In genomic region chr15:88341653-88342052, GRCh38 we compare ENCODE assay signal across 27 cellular contexts.
"Had no signal": no experiment of that assay in that cellular context is flagged by ENCODE, and none has a peak within 500 bp of the region (broad histone marks: within the 10 kb centered on the region; RNA-seq: fewer than 3 reads in every experiment).

No MANE protein-coding gene starts in this region.

- H3K4me1 Mint-ChIP-seq: stimulated activated effector memory CD8-positive, alpha-beta T cell treated with anti-CD3 and anti-CD28 coated beads, Interleukin-12 subunit alpha, Interleukin-12 subunit beta, amount 100 ng/mL, for 72 hours; stimulated activated memory B cell treated with anti-CD40 and anti-IgM and Interleukin-4, amounts not matched to agents 10 μg/mL and 1 μg/mL and 100 μg/mL, for 72 hours; stimulated activated naive B cell treated with anti-CD40 and anti-IgM and Interleukin-4, amounts not matched to agents 10 μg/mL and 1 μg/mL and 100 μg/mL, for 72 hours; stimulated activated naive CD8-positive, alpha-beta T cell treated with anti-CD3 and anti-CD28 coated beads, Interleukin-15, amount 100 ng/mL, for 72 hours had no signal

- H3K27me3 ChIP-seq: suprapubic skin, testis, thyroid gland, tibial nerve, transverse colon, upper lobe of left lung, upper lobe of right lung, uterus, vagina had no signal

- H3K4me1 ChIP-seq: suprapubic skin, testis, thyroid gland, tibial artery, tibial nerve, transverse colon, upper lobe of left lung, upper lobe of right lung, uterus, vagina had no signal

- H3K4me3 ChIP-seq: suprapubic skin, testis, thoracic aorta, thyroid gland, tibial artery, tibial nerve, transverse colon, upper lobe of left lung, upper lobe of right lung, uterus, vagina had no signal

- H3K9me3 Mint-ChIP-seq: stimulated activated effector memory CD8-positive, alpha-beta T cell treated with anti-CD3 and anti-CD28 coated beads, Interleukin-12 subunit alpha, Interleukin-12 subunit beta, amount 100 ng/mL, for 72 hours; stimulated activated memory B cell treated with anti-CD40 and anti-IgM and Interleukin-4, amounts not matched to agents 10 μg/mL and 1 μg/mL and 100 μg/mL, for 72 hours; stimulated activated naive B cell treated with anti-CD40 and anti-IgM and Interleukin-4, amounts not matched to agents 10 μg/mL and 1 μg/mL and 100 μg/mL, for 72 hours; stimulated activated naive CD8-positive, alpha-beta T cell treated with anti-CD3 and anti-CD28 coated beads, Interleukin-15, amount 100 ng/mL, for 72 hours; stimulated activated naive CD8-positive, alpha-beta T cell treated with anti-CD3 and anti-CD28 coated beads, Interleukin-15, Interleukin-2, amounts not matched to agents 100 ng/mL and 50 ng/mL, for 24 hours; type B pancreatic cell had no signal

- DNase-seq: stimulated activated CD4-positive, alpha-beta T cell treated with anti-CD3 and anti-CD28 coated beads, Interleukin-2, amount 100 ng/mL, for 48 hours; stimulated activated CD4-positive, alpha-beta T cell treated with anti-CD3 and anti-CD28 coated beads, Interleukin-4, amount 100 ng/mL, for 1 hour; stimulated activated CD4-positive, alpha-beta T cell treated with anti-CD3 and anti-CD28 coated beads, Interleukin-4, amount 100 ng/mL, for 24 hours; stimulated activated CD4-positive, alpha-beta T cell treated with anti-CD3 and anti-CD28 coated beads, Interleukin-4, amount 100 ng/mL, for 4 hours; stimulated activated CD8-positive, alpha-beta memory T cell treated with anti-CD3 and anti-CD28 coated beads, Interleukin-4, amount 100 ng/mL, for 48 hours; stimulated activated naive B cell treated with anti-CD40 and anti-IgM and Interleukin-4, amounts not matched to agents 10 μg/mL and 1 μg/mL and 100 μg/mL, for 72 hours; stimulated activated naive CD4-positive, alpha-beta T cell; stimulated activated naive CD4-positive, alpha-beta T cell treated with Interleukin-2 at 50 U/mL for 16 hours; stimulated activated naive CD8-positive, alpha-beta T cell treated with anti-CD3 and anti-CD28 coated beads, Interleukin-15, amount 100 ng/mL, for 72 hours; stimulated activated naive CD8-positive, alpha-beta T cell treated with anti-CD3 and anti-CD28 coated beads, Interleukin-15, Interleukin-2, amounts not matched to agents 100 U/mL and 50 U/mL, for 24 hours; substantia nigra; testis; thyroid gland; tibial artery; transverse colon; trophoblast cell; upper lobe of left lung; upper lobe of right lung; uterus had no signal

- H3K4me3 Mint-ChIP-seq: stimulated activated effector memory CD8-positive, alpha-beta T cell treated with anti-CD3 and anti-CD28 coated beads, Interleukin-12 subunit alpha, Interleukin-12 subunit beta, amount 100 ng/mL, for 72 hours; stimulated activated memory B cell treated with anti-CD40 and anti-IgM and Interleukin-4, amounts not matched to agents 10 μg/mL and 1 μg/mL and 100 μg/mL, for 72 hours; stimulated activated naive B cell treated with anti-CD40 and anti-IgM and Interleukin-4, amounts not matched to agents 10 μg/mL and 1 μg/mL and 100 μg/mL, for 72 hours; stimulated activated naive CD8-positive, alpha-beta T cell treated with anti-CD3 and anti-CD28 coated beads, Interleukin-15, amount 100 ng/mL, for 72 hours; stimulated activated naive CD8-positive, alpha-beta T cell treated with anti-CD3 and anti-CD28 coated beads, Interleukin-15, Interleukin-2, amounts not matched to agents 100 ng/mL and 50 ng/mL, for 24 hours; type B pancreatic cell had no signal

- H3K27ac ChIP-seq: suprapubic skin, testis, thoracic aorta, thyroid gland, tibial artery, tibial nerve, transverse colon, upper lobe of left lung, upper lobe of right lung, uterus, vagina had no signal

- H3K27ac Mint-ChIP-seq: stimulated activated effector memory CD8-positive, alpha-beta T cell treated with anti-CD3 and anti-CD28 coated beads, Interleukin-12 subunit alpha, Interleukin-12 subunit beta, amount 100 ng/mL, for 72 hours; stimulated activated memory B cell treated with anti-CD40 and anti-IgM and Interleukin-4, amounts not matched to agents 10 μg/mL and 1 μg/mL and 100 μg/mL, for 72 hours; stimulated activated naive B cell treated with anti-CD40 and anti-IgM and Interleukin-4, amounts not matched to agents 10 μg/mL and 1 μg/mL and 100 μg/mL, for 72 hours; stimulated activated naive CD8-positive, alpha-beta T cell treated with anti-CD3 and anti-CD28 coated beads, Interleukin-15, amount 100 ng/mL, for 72 hours; stimulated activated naive CD8-positive, alpha-beta T cell treated with anti-CD3 and anti-CD28 coated beads, Interleukin-15, Interleukin-2, amounts not matched to agents 100 ng/mL and 50 ng/mL, for 24 hours; type B pancreatic cell had no signal

- H3K36me3 Mint-ChIP-seq: stimulated activated effector memory CD8-positive, alpha-beta T cell treated with anti-CD3 and anti-CD28 coated beads, Interleukin-12 subunit alpha, Interleukin-12 subunit beta, amount 100 ng/mL, for 72 hours; stimulated activated memory B cell treated with anti-CD40 and anti-IgM and Interleukin-4, amounts not matched to agents 10 μg/mL and 1 μg/mL and 100 μg/mL, for 72 hours; stimulated activated naive B cell treated with anti-CD40 and anti-IgM and Interleukin-4, amounts not matched to agents 10 μg/mL and 1 μg/mL and 100 μg/mL, for 72 hours; type B pancreatic cell had no signal

- H3K36me3 ChIP-seq: suprapubic skin, thoracic aorta, thyroid gland, tibial artery, tibial nerve, transverse colon, upper lobe of left lung, upper lobe of right lung, uterus, vagina had no signal

- ATAC-seq: stimulated activated effector memory CD8-positive, alpha-beta T cell treated with anti-CD3 and anti-CD28 coated beads, Interleukin-12 subunit alpha, Interleukin-12 subunit beta, amount 100 ng/mL, for 72 hours; stimulated activated memory B cell treated with anti-CD40 and anti-IgM and Interleukin-4, amounts not matched to agents 10 μg/mL and 1 μg/mL and 100 μg/mL, for 72 hours; stimulated activated naive B cell treated with anti-CD40 and anti-IgM and Interleukin-4, amounts not matched to agents 10 μg/mL and 1 μg/mL and 100 μg/mL, for 72 hours; stimulated activated naive CD8-positive, alpha-beta T cell treated with anti-CD3 and anti-CD28 coated beads, Interleukin-15, amount 100 ng/mL, for 72 hours; stimulated activated naive CD8-positive, alpha-beta T cell treated with anti-CD3 and anti-CD28 coated beads, Interleukin-15, Interleukin-2, amounts not matched to agents 100 U/mL and 50 U/mL, for 24 hours; upper lobe of right lung had no signal

- H3K9me3 ChIP-seq: suprapubic skin, testis, thoracic aorta, thyroid gland, tibial artery, transverse colon, upper lobe of left lung, upper lobe of right lung, uterus, vagina had no signal

- H3K27me3 Mint-ChIP-seq: stimulated activated memory B cell treated with anti-CD40 and anti-IgM and Interleukin-4, amounts not matched to agents 10 μg/mL and 1 μg/mL and 100 μg/mL, for 72 hours; stimulated activated naive CD8-positive, alpha-beta T cell treated with anti-CD3 and anti-CD28 coated beads, Interleukin-15, amount 100 ng/mL, for 72 hours had no signal
